ENCODE assay signal across 8 cellular contexts in genomic region chr2:69724540-69725159, GRCh38. TPM values are rescaled to one million over a fixed set of nuclear protein-coding genes. Genes with fewer than 3 reads are reported as not detected.
DNase-seq lines count a peak whose midpoint lies in the region; ATAC-seq and TF ChIP-seq lines count a peak whose summit lies in the region.

No MANE protein-coding gene starts in this region.

- POLR2A ChIA-PET in CD8-positive, alpha-beta T cell (lab: Charles Lee), result interaction anchor here (0.6 to 1.5 kb wide), 7 partner anchors 50 to 418 kb away, joined by 3 to 5 read pairs (median 4); partner anchors contain the start of genes GMCL1 and NFU1

- peak; percentile 61 to 90 (median 84) for DNase-seq in CD8-positive, alpha-beta T cell
- DNase-seq in GM23338 (ENCODE audit: low spot score) (peak; percentile 92), NCI-H1105 treated with DMSO at 0.1 percent for 48 hours (lab: John Stamatoyannopoulos, UW) (peak; percentile 71), SW 1271 (lab: John Stamatoyannopoulos, UW) (peak; percentile 51 to 60), cardiac septum (ENCODE audit: low spot score) (peak; percentile 91), posterior vena cava (ENCODE audit: low spot score) (peak; percentile 93), ureter (ENCODE audit: low spot score) (peak; percentile 91)
- DNase-seq in activated naive CD8-positive, alpha-beta T cell treated with anti-CD3 and anti-CD28 coated beads, Interleukin-2, amount 50 U/mL, for 16 hours (ENCODE audit: low read depth, low spot score), result peak; percentile 69

- no peaks in the 10 kb centered on the region for H3K9me3 ChIP-seq in CD8-positive, alpha-beta T cell (ENCODE audit: low read length)

- peaks cover 4% of the 10 kb centered on the region for H3K4me1 ChIP-seq in CD8-positive, alpha-beta T cell (ENCODE audit: insufficient read depth, low read length)
- H3K4me1 ChIP-seq in GM23338 (ENCODE audit: insufficient read depth), result no peaks in the 10 kb centered on the region

- no peak overlapping the region for H3K27ac ChIP-seq in CD8-positive, alpha-beta T cell (ENCODE audit: low read depth, low read length)
- no peak overlapping the region for H3K27ac ChIP-seq in GM23338 (ENCODE audit: low read depth)

- H2AFZ ChIP-seq in GM23338, result peak overlapping the region; percentile 98

- no peaks in the 10 kb centered on the region for H3K27me3 ChIP-seq in CD8-positive, alpha-beta T cell (ENCODE audit: insufficient read depth, low read length)
- H3K27me3 ChIP-seq in GM23338 (ENCODE audit: insufficient read depth), result no peaks in the 10 kb centered on the region

- no peaks in the 10 kb centered on the region for H3K9me3 Mint-ChIP-seq in CD8-positive, alpha-beta T cell
- H3K9me3 Mint-ChIP-seq in GM23338, result no peaks in the 10 kb centered on the region

- no peaks in the 10 kb centered on the region for H4K20me1 ChIP-seq in GM23338 (replicated peaks; ENCODE audit: insufficient read depth)

- H3K4me3 ChIP-seq in CD8-positive, alpha-beta T cell (ENCODE audit: low read depth, low read length), result no peak overlapping the region
- H3K4me3 ChIP-seq in GM23338, result peak overlapping the region; percentile 39; the same call in 1 of the 2 replicates

- H3K36me3 Mint-ChIP-seq in CD8-positive, alpha-beta T cell, result no peaks in the 10 kb centered on the region
- H3K36me3 Mint-ChIP-seq in GM23338 (ENCODE audit: low read depth), result no peaks in the 10 kb centered on the region

- TF ChIP-seq CTCF in CD8-positive, alpha-beta T cell (IDR thresholded peaks at IDR 0.05), result peak; percentile 97
- TF ChIP-seq CTCF in GM23338 (conservative IDR thresholded peaks at IDR 0.05; ENCODE audit: low read depth in 2 of 2), result peak; percentile 91 to 97

- no peaks in the 10 kb centered on the region for H3K36me3 ChIP-seq in CD8-positive, alpha-beta T cell (ENCODE audit: insufficient read depth, low read length)
- no peaks in the 10 kb centered on the region for H3K36me3 ChIP-seq in GM23338 (ENCODE audit: insufficient read depth)

- peak overlapping the region; percentile 52 for H3K4me3 Mint-ChIP-seq in CD8-positive, alpha-beta T cell
- peak overlapping the region; percentile 72 for H3K4me3 Mint-ChIP-seq in GM23338

- H3K27me3 Mint-ChIP-seq in CD8-positive, alpha-beta T cell (ENCODE audit: low read depth), result no peaks in the 10 kb centered on the region
- H3K27me3 Mint-ChIP-seq in GM23338 (ENCODE audit: insufficient read depth, low read depth, poor library complexity), result peaks cover 2% of the 10 kb centered on the region

- peak overlapping the region; percentile 62 for H3K4me2 ChIP-seq in GM23338

- intact Hi-C loops in CD8-positive, alpha-beta T cell (cut with DNase I, micrococcal nuclease), result loop anchor here (1.0 to 10.0 kb wide), 6 partner anchors 93 to 923 kb away; partner anchors contain the start of genes FAM136A (in 2 of the 2), MXD1 (in 1 of the 2) and SNRNP27 (in 1 of the 2)
- intact Hi-C loops in cardiac septum (cut with DNase I) (loop anchor here (1.0 to 5.0 kb wide), 4 partner anchors 48 to 168 kb away; partner anchors contain the start of gene SNRNP27), posterior vena cava (cut with DNase I) (loop anchor here (2.0 kb wide), 2 partner anchors 92 to 94 kb away; no protein-coding TSS in a partner anchor)

- H3K9me2 ChIP-seq in GM23338 (ENCODE audit: insufficient read depth), result no peaks in the 10 kb centered on the region

- CTCF ChIA-PET in CD8-positive, alpha-beta T cell (lab: Charles Lee), result interaction anchor here (0.6 to 5.8 kb wide), 92 partner anchors 8 to 578 kb away, joined by 3 to 368 read pairs (median 4); partner anchors contain the start of genes ANXA4, GMCL1, NFU1 and SNRPG

- H3F3A ChIP-seq in GM23338 (replicated peaks; ENCODE audit: low read depth), result no peaks in the 10 kb centered on the region

- H3K4me1 Mint-ChIP-seq in CD8-positive, alpha-beta T cell (ENCODE audit: low read depth), result peaks cover 6% of the 10 kb centered on the region
- H3K4me1 Mint-ChIP-seq in GM23338, result peaks cover 6% of the 10 kb centered on the region; the same call in 2 of the 3 replicates

- peak; percentile 88 for ATAC-seq in CD8-positive, alpha-beta T cell
- peak; percentile 95 for ATAC-seq in GM23338

- H3K27ac Mint-ChIP-seq in CD8-positive, alpha-beta T cell, result no peak overlapping the region
- H3K27ac Mint-ChIP-seq in GM23338, result no peak overlapping the region

- H3K79me2 ChIP-seq in GM23338 (replicated peaks; ENCODE audit: insufficient read depth), result no peaks in the 10 kb centered on the region

TF ChIP-seq in GM23338, 12 proteins besides CTCF, POLR2A, EP300 and RAD21 (continues in another document):
- TF ChIP-seq EZH2phosphoT487 (IDR thresholded peaks at IDR 0.05; ENCODE audit: unreplicated experiment), result no peak
- TF ChIP-seq NANOG (IDR thresholded peaks at IDR 0.05; ENCODE audit: borderline replicate concordance), result no peak
- TF ChIP-seq ZNF331 (CRISPR knock-in tag; IDR thresholded peaks at IDR 0.05; ENCODE audit: low read depth), result no peak
- TF ChIP-seq POLR2AphosphoS5 (IDR thresholded peaks at IDR 0.05; ENCODE audit: low read depth), result no peak
- TF ChIP-seq REST (IDR thresholded peaks at IDR 0.05; ENCODE audit: unreplicated experiment), result no peak
- no peak for TF ChIP-seq ZNF114 (CRISPR knock-in tag; IDR thresholded peaks at IDR 0.05)
- TF ChIP-seq CREB1 (CRISPR knock-in tag; IDR thresholded peaks at IDR 0.05; ENCODE audit: low read depth), result no peak
- TF ChIP-seq ETS1 (IDR thresholded peaks at IDR 0.05), result no peak
- no peak for TF ChIP-seq STAT1 (IDR thresholded peaks at IDR 0.05; ENCODE audit: unreplicated experiment)
- no peak for TF ChIP-seq JUNB (IDR thresholded peaks at IDR 0.05; ENCODE audit: unreplicated experiment)
- no peak for TF ChIP-seq EZH2 (IDR thresholded peaks at IDR 0.05; ENCODE audit: low read depth, unreplicated experiment)

RNA-seq across cellular contexts. Expression of gene ANXA4, which starts 17.3 kb away (rescaled TPM):
- 1 to 10 TPM; 2.9 TPM for total RNA-seq in CD8-positive, alpha-beta T cell
- total RNA-seq in GM23338 (2014; rRNA removed; shearing (Covaris generic)), result 5.8 and 6.7 TPM in 2 replicates
- polyA plus RNA-seq in GM23338 (2016; fragmentation: Nextera tagmentation; extraction: Ambion mirVana), result 11.5 and 12.3 TPM in 2 replicates
- total RNA-seq in cardiac septum, result 39.7 TPM
- 10 to 100 TPM; 90.8 to 92.2 TPM for total RNA-seq in posterior vena cava
- total RNA-seq in ureter, result 169 TPM
